ENCODE assay signal across 8 cellular contexts in the genomic region with DNA sequence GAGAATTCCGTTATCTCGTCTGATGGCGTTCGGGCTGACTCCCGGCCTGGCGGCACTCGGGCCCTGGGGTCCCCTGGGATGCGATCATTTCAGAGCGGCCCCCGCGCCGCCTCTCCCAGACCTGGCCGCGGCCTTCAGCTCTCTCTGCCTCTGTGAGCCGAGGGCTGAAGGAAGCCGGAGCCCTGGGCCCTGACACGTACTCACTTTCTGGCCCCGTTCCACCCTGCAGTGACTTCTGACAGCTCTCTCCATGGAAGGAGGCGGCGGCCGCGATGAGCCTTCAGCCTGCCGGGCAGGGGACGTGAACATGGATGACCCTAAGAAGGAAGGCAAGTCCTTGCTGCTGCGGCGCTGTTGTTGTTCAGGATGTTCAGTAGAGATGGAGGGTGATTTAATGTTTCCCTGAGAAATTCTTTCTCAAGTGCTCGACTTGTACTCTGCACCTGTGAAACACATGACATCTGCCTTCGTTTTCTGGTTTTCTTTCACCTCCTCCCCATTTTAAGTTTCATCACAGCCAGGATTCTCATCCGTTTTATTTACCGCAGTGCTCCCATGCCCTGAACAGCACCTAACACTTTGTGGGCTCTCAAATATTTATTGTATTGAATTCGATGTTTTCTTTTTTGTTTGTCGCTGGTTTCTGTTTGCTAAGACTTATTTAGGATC. TPM values are rescaled to one million over a fixed set of nuclear protein-coding genes. Genes with fewer than 3 reads are reported as not detected.
DNase-seq lines count a peak whose midpoint lies in the region; ATAC-seq, FAIRE-seq and TF ChIP-seq lines count a peak whose summit lies in the region.

No MANE protein-coding gene starts in this region.

- peak overlapping the region; percentile 93 for H3K4me2 ChIP-seq in OCI-LY7 (ENCODE audit: low read length)

- intact Hi-C loops in OCI-LY7 (cut with micrococcal nuclease; ENCODE audit: unreplicated experiment): loop anchor here (2.0 to 10.0 kb wide), 3 partner anchors 46 to 262 kb away; a partner anchor contains a TSS

- H3K9me3 Mint-ChIP-seq in HFFc6: no peaks in the 10 kb centered on the region; the same call in 1 of the 2 replicates

- H3K27me3 Mint-ChIP-seq in HFFc6 (ENCODE audit: insufficient read depth): peaks cover 6% of the 10 kb centered on the region

- BruUV-seq in OCI-LY7 (replicated peaks; lab: Mats Ljungman, UMichigan): TSS peak; percentile 72

- ATAC-seq in GM18861 (IDR thresholded peaks at IDR 0.05; ENCODE audit: unreplicated experiment): no peak

- peaks cover 41% of the 10 kb centered on the region for H3K79me2 ChIP-seq in OCI-LY7 (ENCODE audit: insufficient read depth, low read depth, low read length)

- H3K4me3 Mint-ChIP-seq in HFFc6: peak overlapping the region; percentile 93

- no peak for FAIRE-seq in urothelium cell line (lab: Jason Lieb, UNC)

- H3K9me2 ChIP-seq in OCI-LY7 (ENCODE audit: insufficient read depth, low read length): no peaks in the 10 kb centered on the region

- no peaks in the 10 kb centered on the region for H4K20me1 ChIP-seq in OCI-LY7 (ENCODE audit: insufficient read depth, low read length)

- H3K9me3 ChIP-seq in OCI-LY7 (ENCODE audit: low read length): no peaks in the 10 kb centered on the region

- peak overlapping the region; percentile 95 for H3K4me3 ChIP-seq in OCI-LY7 (ENCODE audit: low read depth, low read length, poor library complexity, severe bottlenecking)
- peak overlapping the region; percentile 68 to 71 for H3K4me3 ChIP-seq in cardiac fibroblast (replicated peaks in 1 of 2; ENCODE audit: low read depth in 2 of 2, low read length in 2 of 2)

- H2AFZ ChIP-seq in OCI-LY7 (ENCODE audit: low read length): peak overlapping the region; percentile 6; the same call in 1 of the 2 replicates

- POLR2A ChIA-PET in OCI-LY7 (lab: Charles Lee): interaction anchor here (1.8 kb wide), 1 partner anchor 47 kb away, joined by 5 read pairs; a partner anchor contains a TSS

- CTCF ChIA-PET in OCI-LY7 (lab: Charles Lee; ENCODE audit: unreplicated experiment): no interaction called here

- peak overlapping the region; percentile 87 for H3K27ac ChIP-seq in OCI-LY7 (ENCODE audit: low read depth, low read length, poor library complexity, severe bottlenecking)

- H3K4me1 Mint-ChIP-seq in HFFc6 (ENCODE audit: low read depth): peaks cover 63% of the 10 kb centered on the region

- TF ChIP-seq CTCF in HFFc6 (IDR thresholded peaks at IDR 0.05): no peak
- no peak for TF ChIP-seq CTCF in OCI-LY7 (conservative IDR thresholded peaks at IDR 0.05; ENCODE audit: low read length)
- no peak for TF ChIP-seq CTCF in cardiac fibroblast (IDR thresholded peaks at IDR 0.05; ENCODE audit: low read depth, low read length)

- H3K4me1 ChIP-seq in OCI-LY7 (ENCODE audit: insufficient read depth, low read length, poor library complexity, severe bottlenecking): peaks cover 47% of the 10 kb centered on the region

- peaks cover 33% of the 10 kb centered on the region for H3K36me3 Mint-ChIP-seq in HFFc6 (ENCODE audit: low read depth)

- DNase-seq in NCI-H2107 treated with DMSO at 0.1 percent for 48 hours (lab: John Stamatoyannopoulos, UW; ENCODE audit: unreplicated experiment): peak; percentile 14
- no peak for DNase-seq in NCI-H2107 (lab: John Stamatoyannopoulos, UW)
- peak; percentile 51 for DNase-seq in HFFc6
- peak; percentile 52 for DNase-seq in OCI-LY7 (ENCODE audit: low spot score)
- DNase-seq in cardiac fibroblast (ENCODE audit: low read depth in 2 of 2): peak in 1 of 2 donors; percentile 63
- DNase-seq in lung microvascular endothelial cell (ENCODE audit: low read depth in 2 of 2): peak; percentile 10 to 39
- DNase-seq in urothelium cell line (ENCODE audit: low spot score): peak; percentile 59

- peaks cover 36% of the 10 kb centered on the region for H3K36me3 ChIP-seq in OCI-LY7 (ENCODE audit: insufficient read depth, low read length)

- H3K27ac Mint-ChIP-seq in HFFc6: peak overlapping the region; percentile 61

RNA-seq across cellular contexts. Expression of a gene that starts 0.6 kb away (rescaled TPM):
- total RNA-seq in HFFc6 (2021; fragmentation: NEBNext Ultra II Directional; extraction: Animal tissue kit (Norgen Biotek cat#: 25700)): 10 to 100 TPM; 12.4 to 30.5 (median 27.9) TPM
- total RNA-seq in OCI-LY7 (2014; rRNA removed; shearing (Covaris generic)): 54.7 and 56.0 TPM in 2 replicates
- total RNA-seq in OCI-LY7 (2022) (109 and 114 TPM in 2 replicates), lung microvascular endothelial cell (0.99 and 3.7 TPM in 2 replicates)

RNA-seq across cellular contexts. Expression of a gene that starts 29.5 kb away (rescaled TPM):
- total RNA-seq in HFFc6 (2021; fragmentation: NEBNext Ultra II Directional; extraction: Animal tissue kit (Norgen Biotek cat#: 25700)): 10 to 100 TPM; 31.2 to 38.6 (median 36.6) TPM
- total RNA-seq in OCI-LY7 (2014; rRNA removed; shearing (Covaris generic)): 0.21 and 0.44 TPM in 2 replicates
- total RNA-seq in OCI-LY7 (2022) (2.4 and 2.7 TPM in 2 replicates), lung microvascular endothelial cell (18.7 and 22.6 TPM in 2 replicates)

RNA-seq across cellular contexts. Expression of a gene that starts 34.1 kb away (rescaled TPM):
- total RNA-seq in HFFc6 (2021; fragmentation: NEBNext Ultra II Directional; extraction: Animal tissue kit (Norgen Biotek cat#: 25700)): not detected
- total RNA-seq in OCI-LY7 (2014; rRNA removed; shearing (Covaris generic)): not detected in 2 replicates
- total RNA-seq in OCI-LY7 (2022): not detected in 2 replicates
- total RNA-seq in lung microvascular endothelial cell: not detected in 2 replicates

RNA-seq across cellular contexts. Expression of a gene that starts 38.2 kb away (rescaled TPM):
- total RNA-seq in HFFc6 (2021; fragmentation: NEBNext Ultra II Directional; extraction: Animal tissue kit (Norgen Biotek cat#: 25700)): 10 to 100 TPM; 26.4 to 36.4 (median 32.4) TPM
- 73.6 and 88.2 TPM in 2 replicates for total RNA-seq in OCI-LY7 (2014; rRNA removed; shearing (Covaris generic))
- total RNA-seq in OCI-LY7 (2022): 109 and 121 TPM in 2 replicates
- total RNA-seq in lung microvascular endothelial cell: 13.1 and 19.6 TPM in 2 replicates

RNA-seq across cellular contexts. Expression of a gene that starts 47.2 kb away (rescaled TPM):
- 1 to 10 TPM; 6.4 to 9.3 (median 7.6) TPM for total RNA-seq in HFFc6 (2021; fragmentation: NEBNext Ultra II Directional; extraction: Animal tissue kit (Norgen Biotek cat#: 25700))
- total RNA-seq in OCI-LY7 (2014; rRNA removed; shearing (Covaris generic)): 17.4 and 22.7 TPM in 2 replicates
- total RNA-seq in OCI-LY7 (2022): 15.4 and 19.4 TPM in 2 replicates
- 8.7 and 9.2 TPM in 2 replicates for total RNA-seq in lung microvascular endothelial cell
